21 cellular contexts compared by ENCODE assay signal in the genomic region with DNA sequence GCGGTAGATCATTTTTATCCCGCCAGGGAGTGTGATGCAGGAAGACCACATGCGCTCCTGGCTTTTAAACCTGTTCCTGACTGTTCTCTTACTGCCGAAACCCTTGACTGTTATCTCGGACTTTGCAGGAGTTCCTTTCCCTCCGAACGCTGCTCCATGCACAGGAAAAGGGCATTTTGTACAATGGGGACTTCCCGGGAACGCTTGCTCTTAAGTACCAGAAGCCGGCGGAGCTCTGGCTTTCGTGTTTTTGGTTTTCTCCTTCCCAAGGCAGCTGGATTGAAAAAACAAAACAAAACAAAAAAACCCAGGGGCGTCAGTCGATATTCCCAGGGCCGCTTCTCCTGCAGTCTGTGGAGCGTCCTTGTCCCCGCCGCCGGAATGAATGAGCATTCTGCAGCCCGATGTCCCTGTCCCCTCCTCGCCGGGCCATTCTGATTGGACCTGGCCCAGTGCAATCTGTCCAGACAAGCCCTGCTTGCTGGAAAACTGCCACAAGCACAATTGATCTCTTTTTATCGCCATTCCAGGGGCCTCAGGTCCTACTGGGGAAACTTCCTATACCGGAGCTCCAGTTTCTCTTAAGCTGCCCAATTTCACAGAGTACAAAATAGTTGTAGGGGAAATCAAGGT. TPM values are rescaled to one million over a fixed set of nuclear protein-coding genes. Genes with fewer than 3 reads are reported as not detected.
DNase-seq lines count a peak whose midpoint lies in the region; ATAC-seq, FAIRE-seq and TF ChIP-seq lines count a peak whose summit lies in the region.
"Had no signal": no experiment of that assay in that cellular context is flagged by ENCODE, and none has a peak within 500 bp of the region (broad histone marks: within the 10 kb centered on the region; RNA-seq: fewer than 3 reads in every experiment).

No MANE protein-coding gene starts in this region.

- POLR2A ChIA-PET in endothelial cell of umbilical vein (lab: Charles Lee): no interaction called here

- peak overlapping the region; percentile 11 for H3K27ac ChIP-seq in cingulate gyrus (ENCODE audit: low read depth, low read length)
- H3K27ac ChIP-seq in endothelial cell of umbilical vein (ENCODE audit: insufficient read depth, low read depth, low read length): no peak overlapping the region
- H3K27ac ChIP-seq: C4-2B, KMS-11, RWPE1 had no signal

- no peak overlapping the region for H3K9ac ChIP-seq in endothelial cell of umbilical vein (replicated peaks; ENCODE audit: extremely low read depth, insufficient read depth, low read length)
- H3K9ac ChIP-seq: KMS-11 had no signal

- H4K20me1 ChIP-seq in endothelial cell of umbilical vein (replicated peaks; ENCODE audit: control insufficient read depth, extremely low read depth, insufficient read depth, low read length): no peaks in the 10 kb centered on the region

- no peaks in the 10 kb centered on the region for H3K36me3 ChIP-seq in endothelial cell of umbilical vein (ENCODE audit: control insufficient read depth in 2 of 2, extremely low read depth in 1 of 2, insufficient read depth in 2 of 2, low read length in 2 of 2)

- no peak for ATAC-seq in GM18867 (IDR thresholded peaks at IDR 0.05; ENCODE audit: unreplicated experiment)
- ATAC-seq: PC-3, SK-N-SH treated with all-trans-retinoic acid at 6 μM for 48 hours had no signal

- no peaks in the 10 kb centered on the region for H3K4me1 ChIP-seq in endothelial cell of umbilical vein (ENCODE audit: control insufficient read depth, extremely low read depth, insufficient read depth, low read length)

- CTCF ChIA-PET in endothelial cell of umbilical vein (lab: Charles Lee): interaction anchor here (1.0 kb wide), 1 partner anchor 8 kb away, joined by 3 read pairs; no protein-coding TSS in a partner anchor

- BruUV-seq in endothelial cell of umbilical vein (replicated peaks; lab: Mats Ljungman, UMichigan): no TSS peak

- no peak overlapping the region for H3K4me3 ChIP-seq in endothelial cell of umbilical vein (replicated peaks in 1 of 3; ENCODE audit: insufficient read depth in 1 of 3, low read depth in 1 of 3, low read length in 3 of 3)

- FAIRE-seq in endothelial cell of umbilical vein (lab: Jason Lieb, UNC): no peak
- FAIRE-seq: D721Med, GM12892, GM18507 had no signal

- DNase-seq in endothelial cell of umbilical vein (ENCODE audit: low read depth, low spot score): peak; percentile 48
- DNase-seq in midbrain (lab: John Stamatoyannopoulos, UW): peak; percentile 29
- peak; percentile 29 for DNase-seq in superior temporal gyrus (ENCODE audit: extremely low spot score)
- DNase-seq in HUDEP-2 (lab: John Stamatoyannopoulos, UW; ENCODE audit: unreplicated experiment in 76 of 76): no peak
- DNase-seq in hepatic stellate cell (ENCODE audit: low spot score): no peak
- DNase-seq: ACHN, NCI-H146, NCI-H2029 treated with DMSO at 0.1 percent for 48 hours, NCI-H510A treated with DMSO at 0.1 percent for 48 hours, PC-3, SIG-M5 had no signal

- no peak overlapping the region for H3K4me2 ChIP-seq in endothelial cell of umbilical vein (ENCODE audit: insufficient read depth, low read length)
- H3K4me2 ChIP-seq: KMS-11 had no signal

- H2AFZ ChIP-seq in endothelial cell of umbilical vein (ENCODE audit: low read depth, low read length): no peak overlapping the region

- TF ChIP-seq POLR2A in endothelial cell of umbilical vein (IDR thresholded peaks at IDR 0.05; ENCODE audit: low read depth, low read length): no peak

- no peaks in the 10 kb centered on the region for H3K9me3 ChIP-seq in endothelial cell of umbilical vein (replicated peaks; ENCODE audit: control insufficient read depth, insufficient read depth, low read length)

- intact Hi-C loops in endothelial cell of umbilical vein (cut with micrococcal nuclease): no loop called here

- no peaks in the 10 kb centered on the region for H3K79me2 ChIP-seq in endothelial cell of umbilical vein (ENCODE audit: control insufficient read depth, insufficient read depth, low read length)

- dilution Hi-C loops in endothelial cell of umbilical vein (cut with MboI; ENCODE audit: extremely low pct_ligation_motif_present, low sequenced_read_pairs): no loop called here

- H3K9me1 ChIP-seq in endothelial cell of umbilical vein (replicated peaks; ENCODE audit: control insufficient read depth, extremely low read depth, insufficient read depth, low read length): no peaks in the 10 kb centered on the region

- no peak for TF ChIP-seq CTCF in endothelial cell of umbilical vein (IDR thresholded peaks at IDR 0.05; ENCODE audit: extremely low read depth in 1 of 2, insufficient read depth in 1 of 2, low read depth in 1 of 2, low read length in 2 of 2)

- H3K27me3 ChIP-seq in endothelial cell of umbilical vein (ENCODE audit: control insufficient read depth in 2 of 2, insufficient read depth in 2 of 2, low read length in 2 of 2): peaks cover 27 to 28% of the 10 kb centered on the region in 2 experiments

TF ChIP-seq in endothelial cell of umbilical vein, 7 proteins besides CTCF, POLR2A, EP300 and RAD21:
- TF ChIP-seq EZH2 (IDR thresholded peaks at IDR 0.05; ENCODE audit: borderline replicate concordance, low read depth, low read length, severe bottlenecking) (peak; percentile 22), FOS (IDR thresholded peaks at IDR 0.05; ENCODE audit: borderline replicate concordance, insufficient read depth, low read length) (no peak), GATA2 (IDR thresholded peaks at IDR 0.05; ENCODE audit: insufficient read depth, insufficient read length, low read depth, low read length) (no peak), JUN (IDR thresholded peaks at IDR 0.05; ENCODE audit: borderline replicate concordance, insufficient read depth, insufficient read length, low read depth) (no peak), MYC (IDR thresholded peaks at IDR 0.05; ENCODE audit: low read depth, low read length) (no peak), POLR2AphosphoS5 (IDR thresholded peaks at IDR 0.05; ENCODE audit: insufficient read depth, low read depth, low read length) (no peak)
- TF ChIP-seq, protein P1, sequence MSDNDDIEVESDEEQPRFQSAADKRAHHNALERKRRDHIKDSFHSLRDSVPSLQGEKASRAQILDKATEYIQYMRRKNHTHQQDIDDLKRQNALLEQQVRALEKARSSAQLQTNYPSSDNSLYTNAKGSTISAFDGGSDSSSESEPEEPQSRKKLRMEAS (IDR thresholded peaks at IDR 0.05; ENCODE audit: insufficient read depth, insufficient read length): no peak

RNA-seq across cellular contexts. Expression of gene SLC6A1, which starts 44.8 kb away (rescaled TPM):
- not detected in 2 replicates for total RNA-seq in endothelial cell of umbilical vein
- polyA plus RNA-seq in endothelial cell of umbilical vein: not detected in 2 replicates
- polyA plus RNA-seq in endothelial cell of umbilical vein (2011; cell fraction: cytosol; rRNA removed): not detected in 2 replicates
- not detected in 2 replicates for polyA plus RNA-seq in endothelial cell of umbilical vein (2011; cell fraction: nucleus; rRNA removed)
- not detected in 2 replicates for polyA plus RNA-seq in endothelial cell of umbilical vein (2012)
- polyA minus RNA-seq in endothelial cell of umbilical vein: 0.07 and 0.28 TPM in 2 replicates
- polyA minus RNA-seq in endothelial cell of umbilical vein (2011; cell fraction: cytosol; rRNA and poly(A)+ RNA removed): not detected
- polyA minus RNA-seq in endothelial cell of umbilical vein (2011; cell fraction: nucleus; rRNA and poly(A)+ RNA removed): not detected in 2 replicates
- total RNA-seq: H4, PC-3 had no signal

Comparison
In these comparisons a context has a peak if more than half of its experiments do, and no peak if none do; other contexts are left out.
1. DNase-seq: peak in endothelial cell of umbilical vein (single experiment), midbrain (single experiment) and superior temporal gyrus (single experiment); none in HUDEP-2 (0 of 76) and hepatic stellate cell (single experiment).